Comparison of ENCODE assay signal across 1 cellular context in genomic region chr13:41696163-41697003, GRCh38.
A peak's percentile ranks its signal among the peaks of the same experiment; 100 is the strongest.
TF ChIP-seq lines count a peak whose summit lies in the region.

No MANE protein-coding gene starts in this region.

TF ChIP-seq in K562, 482 proteins besides CTCF, POLR2A, EP300 and RAD21:
- TF ChIP-seq, protein P1, sequence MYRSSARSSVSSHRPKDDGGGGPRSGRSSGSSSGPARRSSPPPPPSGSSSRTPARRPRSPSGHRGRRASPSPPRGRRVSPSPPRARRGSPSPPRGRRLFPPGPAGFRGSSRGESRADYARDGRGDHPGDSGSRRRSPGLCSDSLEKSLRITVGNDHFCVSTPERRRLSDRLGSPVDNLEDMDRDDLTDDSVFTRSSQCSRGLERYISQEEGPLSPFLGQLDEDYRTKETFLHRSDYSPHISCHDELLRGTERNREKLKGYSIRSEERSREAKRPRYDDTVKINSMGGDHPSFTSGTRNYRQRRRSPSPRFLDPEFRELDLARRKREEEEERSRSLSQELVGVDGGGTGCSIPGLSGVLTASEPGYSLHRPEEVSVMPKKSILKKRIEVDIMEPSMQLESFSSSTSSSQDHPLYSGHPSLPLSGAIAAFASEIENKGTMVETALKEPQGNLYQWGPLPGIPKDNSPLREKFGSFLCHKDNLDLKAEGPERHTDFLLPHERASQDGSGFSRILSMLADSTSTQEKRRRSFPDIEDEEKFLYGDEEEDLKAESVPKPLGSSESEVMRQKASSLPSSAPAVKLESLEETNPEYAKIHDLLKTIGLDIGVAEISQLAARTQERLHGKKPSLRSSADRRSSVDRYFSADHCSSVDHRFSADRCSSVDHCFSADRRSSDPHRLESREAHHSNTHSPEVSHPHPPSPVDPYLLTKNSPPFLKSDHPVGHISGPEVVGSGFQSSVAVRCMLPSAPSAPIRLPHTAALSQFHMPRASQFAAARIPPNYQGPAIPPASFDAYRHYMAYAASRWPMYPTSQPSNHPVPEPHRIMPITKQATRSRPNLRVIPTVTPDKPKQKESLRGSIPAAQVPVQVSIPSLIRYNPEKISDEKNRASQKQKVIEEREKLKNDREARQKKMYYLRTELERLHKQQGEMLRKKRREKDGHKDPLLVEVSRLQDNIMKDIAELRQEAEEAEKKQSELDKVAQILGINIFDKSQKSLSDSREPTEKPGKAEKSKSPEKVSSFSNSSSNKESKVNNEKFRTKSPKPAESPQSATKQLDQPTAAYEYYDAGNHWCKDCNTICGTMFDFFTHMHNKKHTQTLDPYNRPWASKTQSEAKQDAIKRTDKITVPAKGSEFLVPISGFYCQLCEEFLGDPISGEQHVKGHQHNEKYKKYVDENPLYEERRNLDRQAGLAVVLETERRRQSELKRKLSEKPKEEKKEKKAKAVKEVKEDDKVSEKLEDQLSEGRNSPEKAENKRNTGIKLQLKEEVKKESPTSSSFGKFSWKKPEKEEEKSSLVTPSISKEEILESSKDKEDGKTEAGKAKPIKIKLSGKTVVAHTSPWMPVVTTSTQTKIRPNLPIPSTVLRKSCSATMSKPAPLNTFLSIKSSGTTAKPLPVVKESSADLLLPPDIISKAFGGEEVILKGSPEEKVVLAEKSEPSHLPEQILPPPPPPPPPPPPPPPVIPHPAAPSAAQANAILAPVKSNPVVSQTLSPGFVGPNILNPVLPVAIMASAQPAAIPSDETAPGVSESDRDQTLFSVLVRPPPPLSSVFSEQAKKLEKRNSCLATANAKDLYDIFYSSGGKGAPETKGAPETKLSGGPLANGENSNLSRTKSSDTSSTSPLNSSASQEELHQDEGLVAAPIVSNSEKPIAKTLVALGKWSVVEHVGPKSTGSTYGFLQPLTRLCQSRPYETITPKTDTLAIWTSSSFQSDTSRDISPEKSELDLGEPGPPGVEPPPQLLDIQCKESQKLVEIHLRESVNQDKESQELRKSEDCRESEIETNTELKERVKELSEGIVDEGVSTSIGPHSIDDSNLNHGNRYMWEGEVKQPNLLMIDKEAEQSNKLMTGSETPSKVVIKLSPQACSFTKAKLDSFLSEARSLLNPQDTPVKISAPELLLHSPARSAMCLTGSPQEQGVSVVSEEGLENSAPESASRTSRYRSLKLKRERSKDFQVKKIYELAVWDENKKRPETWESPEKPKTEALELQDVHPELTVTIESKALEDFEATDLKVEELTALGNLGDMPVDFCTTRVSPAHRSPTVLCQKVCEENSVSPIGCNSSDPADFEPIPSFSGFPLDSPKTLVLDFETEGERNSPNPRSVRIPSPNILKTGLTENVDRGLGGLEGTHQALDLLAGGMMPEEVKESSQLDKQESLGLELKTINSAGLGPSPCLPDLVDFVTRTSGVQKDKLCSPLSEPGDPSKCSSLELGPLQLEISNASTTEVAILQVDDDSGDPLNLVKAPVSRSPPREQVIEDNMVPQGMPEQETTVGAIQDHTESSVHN (IDR thresholded peaks at IDR 0.05; ENCODE audit: borderline replicate concordance in 1 of 2, low read depth in 1 of 2) = peak in 1 of 2 experiments; percentile 41; a peak in 1 of 4 replicates
- TF ChIP-seq ZNF589 (CRISPR knock-in tag; IDR thresholded peaks at IDR 0.05; ENCODE audit: low read depth) (peak; percentile 47; the same call in 1 of the 2 replicates), CEBPG (CRISPR knock-in tag; IDR thresholded peaks at IDR 0.05) (peak; percentile 53; the same call in 1 of the 2 replicates), CEBPG (tag; conservative IDR thresholded peaks at IDR 0.05 in 1 of 2, IDR thresholded peaks at IDR 0.05 in 1 of 2) (peak; percentile 80 to 91), SOX6 (IDR thresholded peaks at IDR 0.05) (peak; percentile 90), MEIS2 (IDR thresholded peaks at IDR 0.05; ENCODE audit: partially characterized antibody) (peak; percentile 82), RCOR1 (IDR thresholded peaks at IDR 0.05; ENCODE audit: borderline replicate concordance in 1 of 2, low read depth in 2 of 2, low read length in 2 of 2) (peak in 1 of 2 experiments; percentile 37; a peak in 1 of 4 replicates), PBX2 (CRISPR knock-in tag; IDR thresholded peaks at IDR 0.05; ENCODE audit: low read depth) (no peak), PBX2 (tag; conservative IDR thresholded peaks at IDR 0.05; ENCODE audit: low read depth) (peak; percentile 26; the same call in 1 of the 2 replicates), FOXA1 (IDR thresholded peaks at IDR 0.05; ENCODE audit: borderline replicate concordance) (no peak), HNRNPL (IDR thresholded peaks at IDR 0.05; ENCODE audit: low read depth, low read length) (no peak), TEAD1 (CRISPR knock-in tag; IDR thresholded peaks at IDR 0.05) (peak in 1 of 2 experiments; percentile 60; a peak in 1 of 4 replicates), E4F1 (CRISPR knock-in tag; IDR thresholded peaks at IDR 0.05; ENCODE audit: borderline replicate concordance) (no peak), CTBP1 (IDR thresholded peaks at IDR 0.05; ENCODE audit: borderline replicate concordance) (peak; percentile 67), TEAD4 (IDR thresholded peaks at IDR 0.05; ENCODE audit: low read length) (peak; percentile 39; the same call in 1 of the 2 replicates), TEAD4 (CRISPR knock-in tag; IDR thresholded peaks at IDR 0.05; ENCODE audit: borderline replicate concordance) (no peak), SMARCE1 (IDR thresholded peaks at IDR 0.05) (peak; percentile 24; the same call in 1 of the 2 replicates), KHSRP (IDR thresholded peaks at IDR 0.05) (no peak), ATF7 (IDR thresholded peaks at IDR 0.05) (peak; percentile 63; the same call in 1 of the 2 replicates), TRIM24 (IDR thresholded peaks at IDR 0.05) (peak; percentile 15 to 74; a peak in 2 of 4 replicates), COPS2 (conservative IDR thresholded peaks at IDR 0.05) (no peak), CHCHD3 (CRISPR knock-in tag; IDR thresholded peaks at IDR 0.05) (no peak), ARID1B (IDR thresholded peaks at IDR 0.05) (peak; percentile 41; the same call in 1 of the 2 replicates), PKNOX1 (IDR thresholded peaks at IDR 0.05) (peak; percentile 27; the same call in 1 of the 2 replicates), MTA1 (IDR thresholded peaks at IDR 0.05; ENCODE audit: borderline replicate concordance) (peak; percentile 72; the same call in 1 of the 2 replicates), JUND (IDR thresholded peaks at IDR 0.05; ENCODE audit: borderline replicate concordance, low read depth, low read length) (peak; percentile 23; the same call in 1 of the 2 replicates), JUND (tag; IDR thresholded peaks at IDR 0.05; ENCODE audit: borderline replicate concordance, low read depth, low read length) (no peak), TBP (optimal IDR thresholded peaks at IDR 0.05; ENCODE audit: low read depth, low read length) (no peak), POLR2G (IDR thresholded peaks at IDR 0.05; ENCODE audit: low read depth, low read length) (no peak), NR2C2 (CRISPR knock-in tag; IDR thresholded peaks at IDR 0.05) (no peak), NR2C2 (tag; IDR thresholded peaks at IDR 0.05) (no peak), CREB1 (IDR thresholded peaks at IDR 0.05) (no peak), CREB1 (CRISPR knock-in tag; IDR thresholded peaks at IDR 0.05) (no peak), FOSL1 (tag; conservative IDR thresholded peaks at IDR 0.05) (peak; percentile 43; the same call in 1 of the 2 replicates)
- TF ChIP-seq, protein P2, sequence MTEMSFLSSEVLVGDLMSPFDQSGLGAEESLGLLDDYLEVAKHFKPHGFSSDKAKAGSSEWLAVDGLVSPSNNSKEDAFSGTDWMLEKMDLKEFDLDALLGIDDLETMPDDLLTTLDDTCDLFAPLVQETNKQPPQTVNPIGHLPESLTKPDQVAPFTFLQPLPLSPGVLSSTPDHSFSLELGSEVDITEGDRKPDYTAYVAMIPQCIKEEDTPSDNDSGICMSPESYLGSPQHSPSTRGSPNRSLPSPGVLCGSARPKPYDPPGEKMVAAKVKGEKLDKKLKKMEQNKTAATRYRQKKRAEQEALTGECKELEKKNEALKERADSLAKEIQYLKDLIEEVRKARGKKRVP (CRISPR knock-in tag; IDR thresholded peaks at IDR 0.05) = 0 out of 2 replicates have a peak, but pooled peaks have one; percentile 22
- TF ChIP-seq, protein P3, sequence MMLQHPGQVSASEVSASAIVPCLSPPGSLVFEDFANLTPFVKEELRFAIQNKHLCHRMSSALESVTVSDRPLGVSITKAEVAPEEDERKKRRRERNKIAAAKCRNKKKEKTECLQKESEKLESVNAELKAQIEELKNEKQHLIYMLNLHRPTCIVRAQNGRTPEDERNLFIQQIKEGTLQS (IDR thresholded peaks at IDR 0.05) = peak; percentile 72
- TF ChIP-seq, protein P3 (CRISPR knock-in tag; conservative IDR thresholded peaks at IDR 0.05) = no peak
